Comparison of ENCODE assay signal across 11 cellular contexts in genomic region chr6:39882567-39882953, GRCh38. TPM values are rescaled to one million over a fixed set of nuclear protein-coding genes. Genes with fewer than 3 reads are reported as not detected.
DNase-seq lines count a peak whose midpoint lies in the region; ATAC-seq and TF ChIP-seq lines count a peak whose summit lies in the region.
"Had no signal": no experiment of that assay in that cellular context is flagged by ENCODE, and none has a peak within 500 bp of the region (broad histone marks: within the 10 kb centered on the region; RNA-seq: fewer than 3 reads in every experiment).

No MANE protein-coding gene starts in this region.

- WGBS in body of pancreas, 2 donors: 66 to 71% methylated on average over 8 of the region's 8 CpGs

- H3K4me3 ChIP-seq in body of pancreas (no peak overlapping the region), skeletal muscle cell (ENCODE audit: low read depth, low read length) (peak overlapping the region; percentile 19)

- ATAC-seq in body of pancreas (peak; percentile 49), GM21381 (IDR thresholded peaks at IDR 0.05; ENCODE audit: unreplicated experiment) (no peak), GM21825 (IDR thresholded peaks at IDR 0.05; ENCODE audit: unreplicated experiment) (no peak)

- no peak for TF ChIP-seq CTCF in body of pancreas (IDR thresholded peaks at IDR 0.05)

- intact Hi-C loops in body of pancreas (cut with DNase I): no loop called here

- no peaks in the 10 kb centered on the region for H3K9me3 ChIP-seq in body of pancreas

- no peak for TF ChIP-seq POLR2A in body of pancreas (IDR thresholded peaks at IDR 0.05)

- no peaks in the 10 kb centered on the region for H3K36me3 ChIP-seq in body of pancreas (replicated peaks in 1 of 2; ENCODE audit: insufficient read depth in 1 of 2, low read depth in 2 of 2)

- DNase-seq in ELF-1 (ENCODE audit: low read depth, low spot score) (peak; percentile 54), body of pancreas (peak in 3 of 4 donors; percentile 23 to 60 (median 52)), iris pigment epithelial cell (ENCODE audit: low read depth) (peak; percentile 91), skeletal muscle cell (ENCODE audit: low read depth) (peak; percentile 99), NCI-H187 (lab: John Stamatoyannopoulos, UW) (no peak), NOMO-1 treated with dmso at 0.1 percent for 144 hours (lab: John Stamatoyannopoulos, UW; ENCODE audit: unreplicated experiment) (no peak)
- DNase-seq: activated T-cell treated with anti-CD3 and anti-CD28 coated beads, Interleukin-2, amount 50 U/mL, for 24 hours; glutamatergic neuron; stimulated activated CD4-positive, alpha-beta T cell treated with anti-CD3 and anti-CD28 coated beads, Interleukin-2, amount 100 ng/mL, for 24 hours had no signal

- H3K27me3 ChIP-seq in body of pancreas: no peaks in the 10 kb centered on the region

- peaks cover 11% of the 10 kb centered on the region for H3K4me1 ChIP-seq in body of pancreas

- peak overlapping the region in 1 of 4 donors; percentile 26 for H3K27ac ChIP-seq in body of pancreas

RNA-seq across cellular contexts. Expression of gene MOCS1, which starts 51.7 kb away (rescaled TPM):
- total RNA-seq in body of pancreas: 10 to 100 TPM; 15.0 to 21.1 TPM

Comparison
In these comparisons a context has a peak if more than half of its experiments do, and no peak if none do; other contexts are left out.
1. DNase-seq: peak in ELF-1 (single experiment), body of pancreas (3 of 4), iris pigment epithelial cell (single experiment) and skeletal muscle cell (single experiment); none in NCI-H187 (0 of 2) and NOMO-1 treated with dmso at 0.1 percent for 144 hours (single experiment).